Comparison of ENCODE assay signal across 1 cellular context in the genomic region with DNA sequence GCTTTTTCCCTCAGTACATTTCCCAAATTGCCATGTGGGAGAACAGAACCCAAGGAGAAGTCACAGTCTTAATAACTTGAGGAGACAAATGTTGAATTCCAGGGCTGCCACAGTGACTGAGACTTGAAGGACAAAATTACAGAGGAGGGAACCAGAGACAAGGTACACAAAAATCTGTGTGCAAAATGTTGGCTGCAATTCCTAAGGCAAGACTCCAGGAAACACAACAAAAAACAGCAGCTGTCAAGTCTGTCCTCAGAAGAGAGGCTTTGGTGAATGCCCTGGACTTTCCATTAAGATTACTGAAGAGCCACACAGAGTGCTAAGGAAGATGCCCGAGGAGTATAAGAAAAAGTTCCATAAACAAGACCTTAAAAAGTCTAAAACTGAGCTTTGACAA.
TF ChIP-seq lines count a peak whose summit lies in the region.

No MANE protein-coding gene starts in this region.

TF ChIP-seq in WTC11, 78 proteins besides CTCF, POLR2A, EP300 and RAD21 (continued from another document):
- TF ChIP-seq, protein P1, sequence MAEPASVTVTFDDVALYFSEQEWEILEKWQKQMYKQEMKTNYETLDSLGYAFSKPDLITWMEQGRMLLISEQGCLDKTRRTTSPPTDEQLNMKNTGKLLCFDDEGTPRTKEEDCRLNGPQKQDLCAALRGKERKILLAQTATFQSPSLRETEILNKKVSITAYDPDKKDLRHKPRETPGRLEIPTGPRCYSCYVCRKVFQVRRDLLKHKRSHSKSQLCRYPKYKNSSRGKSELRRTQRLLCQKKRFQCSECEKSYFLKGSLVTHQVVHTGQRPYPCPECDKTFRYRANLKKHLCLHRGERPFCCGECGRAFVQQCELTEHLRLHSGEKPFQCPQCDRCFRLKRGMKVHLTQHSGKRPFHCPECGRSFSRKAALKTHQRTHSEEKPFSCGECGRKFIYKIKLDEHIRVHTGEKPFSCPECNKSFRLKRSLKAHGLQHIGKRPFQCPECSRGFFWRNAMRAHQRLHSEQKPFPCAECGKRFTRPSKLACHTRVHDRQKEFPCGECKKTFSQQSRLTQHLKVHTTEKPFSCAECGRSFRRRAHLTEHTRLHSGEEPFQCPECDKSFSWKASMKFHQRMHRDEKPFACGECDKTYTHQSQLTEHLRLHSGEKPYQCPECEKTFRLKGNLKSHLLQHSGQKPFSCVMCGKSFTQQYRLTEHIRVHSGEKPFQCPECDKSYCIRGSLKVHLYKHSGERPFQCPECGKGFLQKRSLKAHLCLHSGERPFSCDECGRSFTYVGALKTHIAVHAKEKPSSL (CRISPR knock-in tag; conservative IDR thresholded peaks at IDR 0.05): no peak
- TF ChIP-seq, protein P2, sequence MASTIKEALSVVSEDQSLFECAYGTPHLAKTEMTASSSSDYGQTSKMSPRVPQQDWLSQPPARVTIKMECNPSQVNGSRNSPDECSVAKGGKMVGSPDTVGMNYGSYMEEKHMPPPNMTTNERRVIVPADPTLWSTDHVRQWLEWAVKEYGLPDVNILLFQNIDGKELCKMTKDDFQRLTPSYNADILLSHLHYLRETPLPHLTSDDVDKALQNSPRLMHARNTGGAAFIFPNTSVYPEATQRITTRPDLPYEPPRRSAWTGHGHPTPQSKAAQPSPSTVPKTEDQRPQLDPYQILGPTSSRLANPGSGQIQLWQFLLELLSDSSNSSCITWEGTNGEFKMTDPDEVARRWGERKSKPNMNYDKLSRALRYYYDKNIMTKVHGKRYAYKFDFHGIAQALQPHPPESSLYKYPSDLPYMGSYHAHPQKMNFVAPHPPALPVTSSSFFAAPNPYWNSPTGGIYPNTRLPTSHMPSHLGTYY (CRISPR knock-in tag; IDR thresholded peaks at IDR 0.05): no peak
- TF ChIP-seq ZNF138 (CRISPR knock-in tag; conservative IDR thresholded peaks at IDR 0.05) (no peak), TEAD4 (CRISPR knock-in tag; IDR thresholded peaks at IDR 0.05) (no peak), GABPB1 (CRISPR knock-in tag; IDR thresholded peaks at IDR 0.05) (no peak), TP53 (CRISPR knock-in tag; IDR thresholded peaks at IDR 0.05) (no peak), ZNF121 (CRISPR knock-in tag; IDR thresholded peaks at IDR 0.05) (no peak), RORB (CRISPR knock-in tag; IDR thresholded peaks at IDR 0.05) (no peak)
- TF ChIP-seq, protein P3, sequence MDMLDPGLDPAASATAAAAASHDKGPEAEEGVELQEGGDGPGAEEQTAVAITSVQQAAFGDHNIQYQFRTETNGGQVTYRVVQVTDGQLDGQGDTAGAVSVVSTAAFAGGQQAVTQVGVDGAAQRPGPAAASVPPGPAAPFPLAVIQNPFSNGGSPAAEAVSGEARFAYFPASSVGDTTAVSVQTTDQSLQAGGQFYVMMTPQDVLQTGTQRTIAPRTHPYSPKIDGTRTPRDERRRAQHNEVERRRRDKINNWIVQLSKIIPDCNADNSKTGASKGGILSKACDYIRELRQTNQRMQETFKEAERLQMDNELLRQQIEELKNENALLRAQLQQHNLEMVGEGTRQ (CRISPR knock-in tag; IDR thresholded peaks at IDR 0.05): no peak
- TF ChIP-seq, protein P4, sequence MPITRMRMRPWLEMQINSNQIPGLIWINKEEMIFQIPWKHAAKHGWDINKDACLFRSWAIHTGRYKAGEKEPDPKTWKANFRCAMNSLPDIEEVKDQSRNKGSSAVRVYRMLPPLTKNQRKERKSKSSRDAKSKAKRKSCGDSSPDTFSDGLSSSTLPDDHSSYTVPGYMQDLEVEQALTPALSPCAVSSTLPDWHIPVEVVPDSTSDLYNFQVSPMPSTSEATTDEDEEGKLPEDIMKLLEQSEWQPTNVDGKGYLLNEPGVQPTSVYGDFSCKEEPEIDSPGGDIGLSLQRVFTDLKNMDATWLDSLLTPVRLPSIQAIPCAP (CRISPR knock-in tag; IDR thresholded peaks at IDR 0.05): no peak
